In the genomic region with DNA sequence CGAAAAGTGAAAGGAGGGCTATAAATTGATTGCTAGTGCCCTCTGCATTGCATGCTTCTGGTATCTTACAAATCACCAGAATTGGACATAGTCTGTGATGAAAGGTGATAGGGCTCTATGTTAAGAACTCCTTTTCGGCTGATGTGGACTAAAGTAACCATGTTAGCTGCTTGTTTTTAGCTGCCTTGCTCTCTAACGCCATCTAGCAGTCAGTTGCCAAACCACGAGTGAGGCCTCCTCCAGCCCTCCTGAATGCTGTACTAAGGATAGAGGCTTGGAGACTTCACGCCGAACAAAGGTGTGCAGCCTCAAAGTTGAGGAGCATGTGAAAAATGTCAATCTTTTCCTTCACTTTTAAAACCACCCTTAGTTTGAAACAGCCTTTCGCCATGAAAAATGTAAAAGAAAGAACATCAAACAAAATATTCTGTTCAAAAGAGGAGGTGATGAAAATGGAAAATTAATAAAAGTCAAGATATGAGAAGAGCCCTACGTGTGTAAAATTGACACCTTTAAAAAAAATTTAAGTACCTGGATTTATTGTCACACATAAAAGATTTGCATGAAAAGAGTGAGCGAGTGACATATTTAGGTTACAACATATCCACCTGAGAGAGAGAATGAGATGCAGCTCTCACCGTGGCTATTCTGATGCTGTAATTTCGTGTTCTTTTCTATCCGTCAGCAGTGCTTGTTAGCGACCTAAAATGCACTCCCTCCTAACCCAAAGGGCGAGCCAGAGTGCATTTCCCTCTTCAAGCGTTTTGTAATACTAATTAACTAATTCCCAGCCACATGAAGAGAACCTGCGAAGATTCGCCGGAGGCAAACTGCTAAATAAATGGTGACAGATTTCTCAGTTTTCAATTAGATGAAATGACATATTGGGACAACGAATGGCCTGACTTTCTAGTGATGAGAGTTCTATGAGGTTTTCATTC, we compare ENCODE assay signal across 9 cellular contexts. TPM values are rescaled to one million over a fixed set of nuclear protein-coding genes. Genes with fewer than 3 reads are reported as not detected.
A peak's percentile ranks its signal among the peaks of the same experiment; 100 is the strongest.
DNase-seq lines count a peak whose midpoint lies in the region; FAIRE-seq and TF ChIP-seq lines count a peak whose summit lies in the region.
"Had no signal": no experiment of that assay in that cellular context is flagged by ENCODE, and none has a peak within 500 bp of the region (broad histone marks: within the 10 kb centered on the region; RNA-seq: fewer than 3 reads in every experiment).

No MANE protein-coding gene starts in this region.

- H3K4me1 Mint-ChIP-seq in astrocyte (ENCODE audit: low read depth, unreplicated experiment) = no peaks in the 10 kb centered on the region

- TF ChIP-seq CTCF in RWPE1 (conservative IDR thresholded peaks at IDR 0.05; ENCODE audit: low read depth) (peak; percentile 71), astrocyte (IDR thresholded peaks at IDR 0.05; ENCODE audit: insufficient read depth, low read depth, low read length) (peak; percentile 88)

- H3K27me3 ChIP-seq in astrocyte (ENCODE audit: insufficient read depth, low read length) (peaks cover 4% of the 10 kb centered on the region), iPS DF 6.9 (ENCODE audit: control insufficient read depth, insufficient read depth, low read length) (no peaks in the 10 kb centered on the region)

- WGBS in iPS DF 6.9 (ENCODE audit: insufficient coverage, insufficient read length) = no CpG with 5 or more reads among the region's 19 CpGs

- H3K4me1 ChIP-seq in astrocyte (ENCODE audit: insufficient read depth, low read length) = no peaks in the 10 kb centered on the region
- no peaks in the 10 kb centered on the region for H3K4me1 ChIP-seq in iPS DF 6.9 (ENCODE audit: control insufficient read depth, insufficient read depth, low read length)

- H3K4me3 ChIP-seq in astrocyte (ENCODE audit: insufficient read depth, low read depth, low read length) (no peak overlapping the region), iPS DF 6.9 (ENCODE audit: low read length) (no peak overlapping the region)

- FAIRE-seq in H54 (lab: Jason Lieb, UNC) (peak; percentile 86), astrocyte (lab: Jason Lieb, UNC) (peak; percentile 62)

- no peaks in the 10 kb centered on the region for H3K27me3 Mint-ChIP-seq in astrocyte (ENCODE audit: low read depth, unreplicated experiment)

- no peak for TF ChIP-seq POLR2A in H54 (IDR thresholded peaks at IDR 0.05; ENCODE audit: low read depth, low read length)

- no peaks in the 10 kb centered on the region for H3K36me3 Mint-ChIP-seq in astrocyte (ENCODE audit: low read depth, unreplicated experiment)

- CTCF ChIA-PET in RWPE1 (lab: Yijun Ruan, JAX) = interaction anchor here (0.6 to 1.0 kb wide), 6 partner anchors 9 to 1524 kb away, joined by 3 to 5 read pairs (median 4); no protein-coding TSS in a partner anchor

- DNase-seq in NCI-H2029 (lab: John Stamatoyannopoulos, UW) (peak; percentile 4), NCI-H2029 treated with DMSO at 0.1 percent for 48 hours (lab: John Stamatoyannopoulos, UW) (no peak), H54 (ENCODE audit: insufficient read length, low spot score) (peak; percentile 6), LHCN-M2 (ENCODE audit: low read depth) (peak; percentile 25), RWPE1 (ENCODE audit: low spot score) (peak; percentile 28), astrocyte (ENCODE audit: low read depth) (no peak), iPS DF 6.9 (ENCODE audit: low read depth, low spot score) (peak; percentile 70)
- DNase-seq in stimulated activated CD4-positive, alpha-beta T cell treated with anti-CD3 and anti-CD28 coated beads, Interleukin-2, amount 100 ng/mL, for 48 hours = peak; percentile 18 to 37

- H3K36me3 ChIP-seq in astrocyte (ENCODE audit: insufficient read depth, low read length) = no peaks in the 10 kb centered on the region
- no peaks in the 10 kb centered on the region for H3K36me3 ChIP-seq in iPS DF 6.9 (ENCODE audit: control insufficient read depth, insufficient read depth, low read length)

- H3K27ac ChIP-seq in RWPE1 = no peak overlapping the region
- H3K27ac ChIP-seq in astrocyte (ENCODE audit: low read depth, low read length) = no peak overlapping the region
- H3K27ac ChIP-seq in iPS DF 6.9 (ENCODE audit: low read length) = no peak overlapping the region

- no peak overlapping the region for H3K4me3 Mint-ChIP-seq in astrocyte (ENCODE audit: unreplicated experiment)

- H3K27ac Mint-ChIP-seq in astrocyte (ENCODE audit: unreplicated experiment) = no peak overlapping the region

- H3K4me2 ChIP-seq in astrocyte (ENCODE audit: low read length) = peak overlapping the region; percentile 34

- POLR2A ChIA-PET in RWPE1 (lab: Yijun Ruan, JAX; ENCODE audit: low non-redundant PET) = no interaction called here

- no peaks in the 10 kb centered on the region for H3K79me2 ChIP-seq in astrocyte (ENCODE audit: insufficient read depth, low read length)

- H3K9ac ChIP-seq in astrocyte (ENCODE audit: low read length) = no peak overlapping the region

- H3K9me3 Mint-ChIP-seq in astrocyte (ENCODE audit: unreplicated experiment) = no peaks in the 10 kb centered on the region

- H2AFZ ChIP-seq in astrocyte (ENCODE audit: low read depth, low read length) = peak overlapping the region; percentile 36

- H3K9me3 ChIP-seq in astrocyte (ENCODE audit: insufficient read depth, low read depth, low read length) (no peaks in the 10 kb centered on the region), iPS DF 6.9 (ENCODE audit: control insufficient read depth, insufficient read depth, low read length) (no peaks in the 10 kb centered on the region)

- no peaks in the 10 kb centered on the region for H4K20me1 ChIP-seq in astrocyte (ENCODE audit: insufficient read depth, low read length)

RNA-seq across cellular contexts. Expression of a gene that starts 8.0 kb away (rescaled TPM):
- 0.06 TPM in 1 of 2 replicates, not detected in the other for total RNA-seq in LHCN-M2 (2014; rRNA removed)
- polyA plus RNA-seq in LHCN-M2 (2012) = not detected
- not detected in 2 replicates for total RNA-seq in astrocyte
- polyA plus RNA-seq: esophagus had no signal

Comparison
In these comparisons a context has a peak if more than half of its experiments do, and no peak if none do; other contexts are left out.
1. DNase-seq: peak in NCI-H2029 (single experiment), H54 (single experiment), LHCN-M2 (single experiment), RWPE1 (single experiment), iPS DF 6.9 (single experiment) and stimulated activated CD4-positive, alpha-beta T cell treated with anti-CD3 and anti-CD28 coated beads, Interleukin-2, amount 100 ng/mL, for 48 hours (2 of 2); none in NCI-H2029 treated with DMSO at 0.1 percent for 48 hours (single experiment) and astrocyte (single experiment).